ENCODE assay signal across 18 cellular contexts in the genomic region with DNA sequence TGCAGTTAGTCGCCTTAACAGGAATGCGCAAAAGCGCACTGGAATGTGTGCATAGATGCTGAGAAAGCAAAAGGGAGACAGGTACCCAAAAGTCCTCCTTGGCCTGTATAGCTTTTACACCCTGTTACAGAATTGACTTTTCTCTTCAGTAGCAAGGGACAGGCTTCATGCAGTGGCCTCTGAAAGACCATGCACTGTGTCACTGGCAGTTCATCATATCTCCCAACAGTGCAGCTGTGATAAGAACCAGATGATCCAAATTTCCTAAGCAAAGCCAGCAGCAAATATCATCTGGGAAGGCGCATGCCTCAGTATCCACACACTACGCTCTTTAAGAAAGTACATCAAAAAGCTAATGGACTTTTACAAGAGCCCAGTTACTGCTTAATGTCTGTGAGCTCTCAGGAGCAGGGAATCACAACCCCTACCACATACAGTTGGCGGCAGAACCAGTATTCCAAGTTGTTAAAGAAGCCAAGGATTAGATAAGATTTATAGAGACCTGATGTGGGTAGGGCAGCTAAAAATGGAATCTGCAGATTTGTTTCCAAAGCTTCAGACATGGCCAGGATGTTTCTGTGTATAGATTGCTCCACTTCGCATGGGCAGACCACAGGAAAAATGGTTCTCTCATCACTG. TPM values are rescaled to one million over a fixed set of nuclear protein-coding genes. Genes with fewer than 3 reads are reported as not detected.
A peak's percentile ranks its signal among the peaks of the same experiment; 100 is the strongest.
DNase-seq lines count a peak whose midpoint lies in the region; ATAC-seq and TF ChIP-seq lines count a peak whose summit lies in the region.
"Had no signal": no experiment of that assay in that cellular context is flagged by ENCODE, and none has a peak within 500 bp of the region (broad histone marks: within the 10 kb centered on the region; RNA-seq: fewer than 3 reads in every experiment).

No MANE protein-coding gene starts in this region.

- H3K4me1 Mint-ChIP-seq in progenitor cell of endocrine pancreas (ENCODE audit: low read depth): peaks cover 32% of the 10 kb centered on the region
- H3K4me1 Mint-ChIP-seq: CD4-positive, CD25-positive, alpha-beta regulatory T cell had no signal

- H3K27ac ChIP-seq in cardiac muscle cell (peak overlapping the region; percentile 68), right atrium auricular region (no peak overlapping the region), osteoblast (ENCODE audit: low read depth, low read length) (peak overlapping the region; percentile 7)

- no peaks in the 10 kb centered on the region for H3K27me3 Mint-ChIP-seq in progenitor cell of endocrine pancreas
- H3K27me3 Mint-ChIP-seq: CD4-positive, CD25-positive, alpha-beta regulatory T cell had no signal

- no peak overlapping the region for H3K4me2 ChIP-seq in osteoblast (ENCODE audit: insufficient read depth, low read length)

- no peaks in the 10 kb centered on the region for H4K20me1 ChIP-seq in osteoblast (ENCODE audit: insufficient read depth, low read length)

- ATAC-seq in HG03442 (IDR thresholded peaks at IDR 0.05; ENCODE audit: unreplicated experiment): no peak
- ATAC-seq: HepG2, Panc1 had no signal

- no peaks in the 10 kb centered on the region for H3K9me3 Mint-ChIP-seq in progenitor cell of endocrine pancreas (ENCODE audit: low read depth)

- H3K4me3 ChIP-seq in cardiac muscle cell (no peak overlapping the region), right atrium auricular region (no peak overlapping the region), fibroblast of villous mesenchyme (ENCODE audit: low read depth, low read length) (no peak overlapping the region), osteoblast (ENCODE audit: insufficient read depth, low read length) (no peak overlapping the region)

- H3K27me3 ChIP-seq in cardiac muscle cell: no peaks in the 10 kb centered on the region
- H3K27me3 ChIP-seq in right atrium auricular region: no peaks in the 10 kb centered on the region
- H3K27me3 ChIP-seq in osteoblast (ENCODE audit: insufficient read depth, low read length): no peaks in the 10 kb centered on the region
- H3K27me3 ChIP-seq: BE2C had no signal

- no peak overlapping the region for H3K4me3 Mint-ChIP-seq in progenitor cell of endocrine pancreas (ENCODE audit: low read depth)
- H3K4me3 Mint-ChIP-seq: CD4-positive, CD25-positive, alpha-beta regulatory T cell had no signal

- H3K9me3 ChIP-seq in cardiac muscle cell (ENCODE audit: low read depth) (no peaks in the 10 kb centered on the region), right atrium auricular region (no peaks in the 10 kb centered on the region), osteoblast (ENCODE audit: low read depth, low read length) (no peaks in the 10 kb centered on the region)
- H3K9me3 ChIP-seq: BE2C, Caco-2 had no signal

- DNase-seq in cardiac muscle cell (ENCODE audit: low read depth in 1 of 2, low spot score in 1 of 2): peak in 1 of 2 donors; percentile 36
- DNase-seq in right atrium auricular region (ENCODE audit: low spot score): no peak
- DNase-seq in fibroblast of villous mesenchyme (ENCODE audit: low read depth): peak; percentile 74
- no peak for DNase-seq in osteoblast (ENCODE audit: insufficient read length, low spot score, missing footprints)
- no peak for DNase-seq in COLO668 (lab: John Stamatoyannopoulos, UW; ENCODE audit: unreplicated experiment)
- no peak for DNase-seq in progenitor cell of endocrine pancreas (ENCODE audit: low spot score, unreplicated experiment)
- DNase-seq: BE2C; Caco-2; CD4-positive, CD25-positive, alpha-beta regulatory T cell; GOT3; KBM-7; NCI-H1417 treated with DMSO at 0.1 percent for 48 hours; NCI-H187 treated with DMSO at 0.1 percent for 48 hours; NCI-H526 had no signal

- H3K4me1 ChIP-seq in cardiac muscle cell (ENCODE audit: low read depth): peaks cover 34% of the 10 kb centered on the region
- peaks cover 0 to 6% of the 10 kb centered on the region in 2 donors for H3K4me1 ChIP-seq in right atrium auricular region
- H3K4me1 ChIP-seq in osteoblast (ENCODE audit: insufficient read depth, low read length): peaks cover 37% of the 10 kb centered on the region
- H3K4me1 ChIP-seq: BE2C, Caco-2 had no signal

- TF ChIP-seq CTCF in cardiac muscle cell (IDR thresholded peaks at IDR 0.05; ENCODE audit: low read depth, low read length): no peak
- no peak for TF ChIP-seq CTCF in right atrium auricular region (IDR thresholded peaks at IDR 0.05)
- no peak for TF ChIP-seq CTCF in fibroblast of villous mesenchyme (IDR thresholded peaks at IDR 0.05; ENCODE audit: insufficient read depth, low read depth, low read length)
- no peak for TF ChIP-seq CTCF in osteoblast (IDR thresholded peaks at IDR 0.05; ENCODE audit: extremely low read depth, low read depth, low read length)
- no peak for TF ChIP-seq CTCF in progenitor cell of endocrine pancreas (IDR thresholded peaks at IDR 0.05; ENCODE audit: unreplicated experiment)

- H3K36me3 ChIP-seq in cardiac muscle cell: no peaks in the 10 kb centered on the region
- no peaks in the 10 kb centered on the region for H3K36me3 ChIP-seq in right atrium auricular region
- peaks cover 25% of the 10 kb centered on the region for H3K36me3 ChIP-seq in osteoblast (ENCODE audit: insufficient read depth, low read length)
- H3K36me3 ChIP-seq: BE2C had no signal

- H3K36me3 Mint-ChIP-seq in progenitor cell of endocrine pancreas (ENCODE audit: insufficient read depth): no peaks in the 10 kb centered on the region
- H3K36me3 Mint-ChIP-seq: CD4-positive, CD25-positive, alpha-beta regulatory T cell had no signal

- peaks cover 98% of the 10 kb centered on the region for H3K79me2 ChIP-seq in osteoblast (ENCODE audit: insufficient read depth, low read length)

- no peak overlapping the region for H3K27ac Mint-ChIP-seq in progenitor cell of endocrine pancreas
- H3K27ac Mint-ChIP-seq: CD4-positive, CD25-positive, alpha-beta regulatory T cell had no signal

- H2AFZ ChIP-seq in osteoblast (ENCODE audit: low read length): no peak overlapping the region

RNA-seq across cellular contexts. Expression of a gene that starts 25.1 kb away (rescaled TPM):
- total RNA-seq in cardiac muscle cell (26.5 and 63.0 TPM in 2 replicates), right atrium auricular region (1 to 10 TPM; 3.4 to 3.8 TPM), fibroblast of villous mesenchyme (3.0 and 10.0 TPM in 2 replicates), osteoblast (54.3 and 70.1 TPM in 2 replicates), progenitor cell of endocrine pancreas (2.1 and 2.5 TPM in 2 replicates)
- 12.6 and 34.0 TPM in 2 replicates for polyA plus RNA-seq in cardiac muscle cell
- total RNA-seq: Caco-2; CD4-positive, CD25-positive, alpha-beta regulatory T cell; HepG2; SK-MEL-5 had no signal
- polyA plus RNA-seq: CD4-positive, CD25-positive, alpha-beta regulatory T cell; HepG2 had no signal

Comparison
In these comparisons a context has a peak if more than half of its experiments do, and no peak if none do; other contexts are left out.
1. H3K27ac ChIP-seq: peak in cardiac muscle cell (single experiment) and osteoblast (single experiment); none in right atrium auricular region (0 of 2).